In genomic region chr5:148381906-148382305, GRCh38 we compare ENCODE assay signal across 1 cellular context.
TF ChIP-seq lines count a peak whose summit lies in the region.

No MANE protein-coding gene starts in this region.

TF ChIP-seq in HepG2, 621 proteins besides CTCF, POLR2A, EP300 and RAD21:
- TF ChIP-seq ZNF207 (IDR thresholded peaks at IDR 0.05; ENCODE audit: borderline replicate concordance) (no peak), CENPT (CRISPR knock-in tag; IDR thresholded peaks at IDR 0.05; ENCODE audit: low read depth) (no peak), DZIP1 (CRISPR knock-in tag; IDR thresholded peaks at IDR 0.05) (no peak), RBM22 (optimal IDR thresholded peaks at IDR 0.05; ENCODE audit: low read length) (no peak), ASH2L (IDR thresholded peaks at IDR 0.05; ENCODE audit: insufficient read length, low read depth, low read length) (no peak), ZNF75D (CRISPR knock-in tag; IDR thresholded peaks at IDR 0.05; ENCODE audit: borderline replicate concordance) (no peak), ZNF547 (CRISPR knock-in tag; IDR thresholded peaks at IDR 0.05) (no peak), ARHGAP35 (CRISPR knock-in tag; IDR thresholded peaks at IDR 0.05; ENCODE audit: borderline replicate concordance) (no peak), KAT8 (CRISPR knock-in tag; IDR thresholded peaks at IDR 0.05) (no peak), RCOR2 (CRISPR knock-in tag; IDR thresholded peaks at IDR 0.05) (no peak), ZEB1 (IDR thresholded peaks at IDR 0.05; ENCODE audit: insufficient replicate concordance, low read depth) (no peak), ZNF598 (CRISPR knock-in tag; IDR thresholded peaks at IDR 0.05; ENCODE audit: borderline replicate concordance) (no peak), AGO1 (IDR thresholded peaks at IDR 0.05; ENCODE audit: low read depth, low read length, poor library complexity, severe bottlenecking) (no peak), PREB (CRISPR knock-in tag; IDR thresholded peaks at IDR 0.05) (no peak), ZNF282 (IDR thresholded peaks at IDR 0.05; ENCODE audit: partially characterized antibody) (no peak), FOXP4 (CRISPR knock-in tag; IDR thresholded peaks at IDR 0.05) (no peak), ZC3H4 (CRISPR knock-in tag; IDR thresholded peaks at IDR 0.05; ENCODE audit: borderline replicate concordance) (no peak)
TF ChIP-seq in HepG2: peak in this region for 0.
